1 cellular context compared by ENCODE assay signal in the genomic region with DNA sequence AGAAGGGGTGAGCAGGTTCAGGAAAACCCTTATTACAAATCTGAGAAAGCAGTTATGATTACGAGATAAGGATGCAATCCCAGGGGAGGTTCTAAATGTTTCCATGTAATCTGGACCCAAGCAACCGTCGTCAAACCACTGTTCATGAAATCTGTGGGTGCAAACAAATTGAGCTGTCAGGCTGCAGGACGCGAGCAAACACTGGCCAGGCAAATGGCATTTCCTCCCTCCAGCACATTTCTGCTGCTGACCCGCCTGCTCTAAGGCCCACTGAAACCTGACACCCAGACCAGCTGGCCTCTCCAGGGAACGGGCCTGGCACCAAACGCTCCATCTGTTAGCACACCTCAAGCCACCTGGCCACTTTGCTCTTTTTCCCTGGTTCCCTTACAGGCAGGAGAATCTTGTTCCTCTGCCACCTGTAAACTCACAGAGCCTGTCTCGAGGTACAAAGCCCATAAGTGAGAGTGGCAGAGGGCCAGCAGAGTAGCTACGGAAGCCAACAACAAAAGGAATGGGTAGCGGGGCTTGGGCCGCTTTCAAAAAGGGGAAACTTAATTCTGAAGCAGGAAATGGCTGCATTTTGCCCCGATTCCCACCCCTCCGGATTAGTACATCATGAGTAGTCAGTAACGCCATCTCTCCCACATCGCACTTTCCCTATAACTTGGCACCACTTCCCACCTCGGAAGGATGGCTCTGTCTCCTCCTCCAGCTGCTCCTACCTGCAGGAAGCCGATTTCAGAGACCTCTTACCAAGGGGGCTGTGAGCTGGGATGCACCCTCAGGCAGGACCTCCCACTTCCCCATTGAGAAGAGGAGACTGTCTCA.
TF ChIP-seq lines count a peak whose summit lies in the region.

No MANE protein-coding gene starts in this region.

TF ChIP-seq in HEK293, 187 proteins besides CTCF, POLR2A, EP300 and RAD21 (continued from another document):
- TF ChIP-seq GFI1B (tag by site-specific recombination; IDR thresholded peaks at IDR 0.05), result peak; percentile 81
- peak; percentile 46; the same call in 1 of the 2 replicates for TF ChIP-seq SCRT2 (tag by site-specific recombination; IDR thresholded peaks at IDR 0.05)
- TF ChIP-seq ZNF843 (tag by site-specific recombination; IDR thresholded peaks at IDR 0.05), result no peak
